ENCODE assay signal across 8 cellular contexts in the genomic region with DNA sequence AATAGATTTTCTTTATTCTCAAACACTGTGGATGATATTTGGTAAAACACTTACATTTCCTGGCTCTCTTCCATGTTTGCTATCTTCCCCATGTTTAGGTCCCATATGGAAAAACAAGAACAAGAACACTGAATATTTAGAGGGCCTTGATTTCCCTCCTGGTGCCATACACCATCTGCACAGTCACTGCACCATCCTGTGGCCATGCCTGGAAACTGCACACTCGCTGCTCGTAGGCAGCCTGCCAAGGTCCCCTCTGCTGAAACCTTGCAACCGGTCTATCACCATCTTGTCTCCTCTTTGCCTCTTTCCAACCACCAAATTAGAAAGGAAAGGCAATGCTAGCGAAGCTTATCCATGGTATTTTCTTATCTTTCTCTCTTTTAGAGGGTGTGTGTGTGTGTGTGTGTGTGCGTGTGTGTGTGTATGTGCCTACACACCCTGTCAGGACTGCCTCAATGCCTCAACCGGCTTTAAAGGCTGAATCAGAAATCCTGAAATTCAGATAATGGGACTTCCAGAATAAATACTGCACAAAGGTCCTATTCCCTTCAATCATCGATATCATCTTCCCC.
DNase-seq lines count a peak whose midpoint lies in the region; ATAC-seq and TF ChIP-seq lines count a peak whose summit lies in the region.

No MANE protein-coding gene starts in this region.

- H3K4me3 ChIP-seq in GM12864 (ENCODE audit: low read depth, low read length) (no peak overlapping the region), Peyer's patch (no peak overlapping the region), right atrium auricular region (no peak overlapping the region)

- TF ChIP-seq CTCF in GM12864 (IDR thresholded peaks at IDR 0.05; ENCODE audit: low read depth, low read length, missing control alignments) (peak; percentile 71), Peyer's patch (IDR thresholded peaks at IDR 0.05) (peak in 4 of 6 experiments; percentile 41 to 48 (median 43)), right atrium auricular region (IDR thresholded peaks at IDR 0.05) (peak; percentile 41 to 65)

- no peaks in the 10 kb centered on the region for H3K27me3 ChIP-seq in Peyer's patch
- no peaks in the 10 kb centered on the region for H3K27me3 ChIP-seq in right atrium auricular region

- TF ChIP-seq POLR2A in Peyer's patch (IDR thresholded peaks at IDR 0.05), result no peak

- DNase-seq in GM12864 (ENCODE audit: low read depth) (no peak), Peyer's patch (peak; percentile 23 to 59 (median 46)), right atrium auricular region (ENCODE audit: low spot score) (no peak)
- peak; percentile 43 for DNase-seq in activated naive CD4-positive, alpha-beta T cell treated with anti-CD3 and anti-CD28 coated beads, Interleukin-2, amount 50 U/mL, for 16 hours
- DNase-seq in stimulated activated CD4-positive, alpha-beta T cell treated with anti-CD3 and anti-CD28 coated beads, Interleukin-12 subunit alpha, Interleukin-12 subunit beta, amount 100 ng/mL, for 48 hours (ENCODE audit: low read depth in 2 of 3, low spot score in 1 of 3), result peak; percentile 15 to 41 (median 15)

- H3K9me3 ChIP-seq in Peyer's patch (no peaks in the 10 kb centered on the region), right atrium auricular region (no peaks in the 10 kb centered on the region)

- H3K27ac ChIP-seq in Peyer's patch (no peak overlapping the region), right atrium auricular region (no peak overlapping the region)

- H3K36me3 ChIP-seq in Peyer's patch (no peaks in the 10 kb centered on the region), right atrium auricular region (no peaks in the 10 kb centered on the region)

- peak; percentile 76 for ATAC-seq in HG03159 (IDR thresholded peaks at IDR 0.05; ENCODE audit: unreplicated experiment)
- ATAC-seq in HG03469 (IDR thresholded peaks at IDR 0.05; ENCODE audit: unreplicated experiment), result no peak
- ATAC-seq in HG02938 (IDR thresholded peaks at IDR 0.05; ENCODE audit: unreplicated experiment), result no peak

- H3K4me1 ChIP-seq in Peyer's patch, result no peaks in the 10 kb centered on the region
- H3K4me1 ChIP-seq in right atrium auricular region, result no peaks in the 10 kb centered on the region

Comparison
In these comparisons a context has a peak if more than half of its experiments do, and no peak if none do; other contexts are left out.
1. DNase-seq: peak in Peyer's patch (3 of 3), activated naive CD4-positive, alpha-beta T cell treated with anti-CD3 and anti-CD28 coated beads, Interleukin-2, amount 50 U/mL, for 16 hours (single experiment) and stimulated activated CD4-positive, alpha-beta T cell treated with anti-CD3 and anti-CD28 coated beads, Interleukin-12 subunit alpha, Interleukin-12 subunit beta, amount 100 ng/mL, for 48 hours (3 of 3); none in GM12864 (single experiment) and right atrium auricular region (single experiment).
2. Peak in every context shown above with its lines, with median percentiles within 50 percentile points of each other: CTCF ChIP-seq.